8 cellular contexts compared by ENCODE assay signal in genomic region chr10:7121154-7121797, GRCh38.
DNase-seq lines count a peak whose midpoint lies in the region; ATAC-seq and TF ChIP-seq lines count a peak whose summit lies in the region.

No MANE protein-coding gene starts in this region.

- H3K4me3 ChIP-seq in GM12864 (ENCODE audit: low read depth, low read length) = no peak overlapping the region
- no peak overlapping the region for H3K4me3 ChIP-seq in cardiac muscle cell
- no peak overlapping the region for H3K4me3 ChIP-seq in smooth muscle cell

- no peak overlapping the region for H3K4me2 ChIP-seq in smooth muscle cell

- no peak overlapping the region for H3K27ac Mint-ChIP-seq in activated T-helper 17 cell treated with anti-CD3 and anti-CD28 coated beads, Interleukin-2, amount 50 U/mL, for 72 hours

- TF ChIP-seq CTCF in GM12864 (IDR thresholded peaks at IDR 0.05; ENCODE audit: low read depth, low read length, missing control alignments) (peak; percentile 84), cardiac muscle cell (IDR thresholded peaks at IDR 0.05; ENCODE audit: low read depth, low read length) (peak; percentile 74), smooth muscle cell (IDR thresholded peaks at IDR 0.05; ENCODE audit: borderline replicate concordance, insufficient read depth, poor library complexity, severe bottlenecking) (peak; percentile 75)

- H3K27me3 Mint-ChIP-seq in activated T-helper 17 cell treated with anti-CD3 and anti-CD28 coated beads, Interleukin-2, amount 50 U/mL, for 72 hours = peaks cover 3% of the 10 kb centered on the region

- no peak overlapping the region for H3K9ac ChIP-seq in smooth muscle cell (ENCODE audit: low read depth)

- H2AFZ ChIP-seq in smooth muscle cell (ENCODE audit: low read depth) = no peak overlapping the region

- H3K4me1 Mint-ChIP-seq in activated T-helper 17 cell treated with anti-CD3 and anti-CD28 coated beads, Interleukin-2, amount 50 U/mL, for 72 hours = peaks cover 5% of the 10 kb centered on the region

- peak; percentile 50 for ATAC-seq in HG02623 (IDR thresholded peaks at IDR 0.05; ENCODE audit: unreplicated experiment)
- peak; percentile 63 for ATAC-seq in activated T-helper 17 cell treated with anti-CD3 and anti-CD28 coated beads, Interleukin-2, amount 50 U/mL, for 72 hours (replicated peaks)

- no peaks in the 10 kb centered on the region for H4K20me1 ChIP-seq in smooth muscle cell (ENCODE audit: low read depth)

- H3K27ac ChIP-seq in cardiac muscle cell (no peak overlapping the region), smooth muscle cell (ENCODE audit: low read depth) (no peak overlapping the region)

- 35% methylated on average over 10 of the region's 10 CpGs for WGBS in smooth muscle cell (ENCODE audit: low lambda C conversion rate)

- no peaks in the 10 kb centered on the region for H3K4me1 ChIP-seq in cardiac muscle cell (ENCODE audit: low read depth)
- no peaks in the 10 kb centered on the region for H3K4me1 ChIP-seq in smooth muscle cell (ENCODE audit: low read depth)

- H3K4me3 Mint-ChIP-seq in activated T-helper 17 cell treated with anti-CD3 and anti-CD28 coated beads, Interleukin-2, amount 50 U/mL, for 72 hours = no peak overlapping the region

- H3K9me3 Mint-ChIP-seq in activated T-helper 17 cell treated with anti-CD3 and anti-CD28 coated beads, Interleukin-2, amount 50 U/mL, for 72 hours = no peaks in the 10 kb centered on the region

- no peaks in the 10 kb centered on the region for H3K79me2 ChIP-seq in smooth muscle cell (ENCODE audit: low read depth)

- H3K9me3 ChIP-seq in cardiac muscle cell (ENCODE audit: low read depth) (no peaks in the 10 kb centered on the region), smooth muscle cell (replicated peaks; ENCODE audit: low read depth) (no peaks in the 10 kb centered on the region)

- H3K27me3 ChIP-seq in cardiac muscle cell = peaks cover 18% of the 10 kb centered on the region
- peaks cover 25% of the 10 kb centered on the region for H3K27me3 ChIP-seq in smooth muscle cell (ENCODE audit: low read depth)

- H3F3A ChIP-seq in smooth muscle cell (ENCODE audit: low read depth) = no peaks in the 10 kb centered on the region

- H3K36me3 ChIP-seq in cardiac muscle cell = no peaks in the 10 kb centered on the region
- H3K36me3 ChIP-seq in smooth muscle cell (ENCODE audit: low read depth) = no peaks in the 10 kb centered on the region

- DNase-seq in GM12864 (ENCODE audit: low read depth) (no peak), RKO (ENCODE audit: low spot score) (peak; percentile 68), cardiac muscle cell (ENCODE audit: low read depth in 1 of 2, low spot score in 1 of 2) (peak; percentile 51 to 80), smooth muscle cell (lab: John Stamatoyannopoulos, UW; ENCODE audit: unreplicated experiment) (peak; percentile 3), NCI-H1105 treated with DMSO at 0.1 percent for 48 hours (lab: John Stamatoyannopoulos, UW) (no peak), GOT3 (lab: John Stamatoyannopoulos, UW) (no peak)

- H3K36me3 Mint-ChIP-seq in activated T-helper 17 cell treated with anti-CD3 and anti-CD28 coated beads, Interleukin-2, amount 50 U/mL, for 72 hours (ENCODE audit: low read depth) = no peaks in the 10 kb centered on the region

Comparison
In these comparisons a context has a peak if more than half of its experiments do, and no peak if none do; other contexts are left out.
1. DNase-seq: peak in RKO (single experiment), cardiac muscle cell (2 of 2) and smooth muscle cell (single experiment); none in GM12864 (single experiment), NCI-H1105 treated with DMSO at 0.1 percent for 48 hours (single experiment) and GOT3 (single experiment).
2. Peak in every context shown above with its lines, with median percentiles within 50 percentile points of each other: CTCF ChIP-seq.